ENCODE assay signal across 8 cellular contexts in the genomic region with DNA sequence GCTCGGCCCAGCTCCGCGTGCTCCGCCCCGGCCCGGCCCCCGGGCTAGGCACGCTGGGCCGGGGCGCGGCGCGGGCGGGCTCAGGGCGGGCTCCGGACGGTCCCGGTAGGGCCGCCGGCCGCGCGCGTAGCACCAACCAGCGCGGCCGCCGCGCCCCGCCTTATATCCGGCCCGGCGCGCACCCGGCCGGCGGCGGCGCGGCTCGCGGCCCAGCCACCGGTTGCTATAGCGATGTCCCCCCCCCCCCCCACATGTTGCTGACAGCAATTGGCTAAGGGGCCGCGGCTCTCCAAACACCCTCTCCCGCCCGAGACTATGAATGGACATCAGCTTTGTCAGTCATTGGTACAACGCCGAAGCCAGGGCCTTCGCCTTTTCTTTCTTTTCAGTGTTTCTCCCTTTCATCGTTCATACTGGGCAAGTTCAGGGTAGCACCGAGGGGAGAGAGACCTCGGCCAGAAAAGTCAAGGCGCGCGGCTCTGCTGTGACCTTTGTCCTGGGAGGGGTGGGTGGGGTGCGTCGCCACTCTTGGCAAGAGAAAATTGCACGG.
A peak's percentile ranks its signal among the peaks of the same experiment; 100 is the strongest.
DNase-seq lines count a peak whose midpoint lies in the region; ATAC-seq and TF ChIP-seq lines count a peak whose summit lies in the region.

No MANE protein-coding gene starts in this region.

- H3K27me3 ChIP-seq in BJ (ENCODE audit: control insufficient read depth, insufficient read depth, low read length) (0 out of 2 replicates have a peak, but pooled peaks cover 5% of the 10 kb centered on the region), right atrium auricular region (peaks cover 11 to 42% of the 10 kb centered on the region in 2 donors), BE2C (peaks cover 27% of the 10 kb centered on the region)

- peak overlapping the region; percentile 11; the same call in 1 of the 2 replicates for H3K4me3 ChIP-seq in BJ (ENCODE audit: low read depth, low read length)
- peak overlapping the region; percentile 80 for H3K4me3 ChIP-seq in LNCaP clone FGC (ENCODE audit: low read depth, low read length)
- peak overlapping the region; percentile 30 to 54 for H3K4me3 ChIP-seq in right atrium auricular region
- H3K4me3 ChIP-seq in BE2C (ENCODE audit: low read depth, low read length), result no peak overlapping the region

- peak; percentile 16 for ATAC-seq in activated naive CD8-positive, alpha-beta T cell treated with anti-CD3 and anti-CD28 coated beads, Interleukin-2, amount 50 U/mL, for 24 hours
- ATAC-seq in sciatic nerve (peak; percentile 89), GM19328 (IDR thresholded peaks at IDR 0.05; ENCODE audit: unreplicated experiment) (no peak)

- H3K4me3 Mint-ChIP-seq in activated naive CD8-positive, alpha-beta T cell treated with anti-CD3 and anti-CD28 coated beads, Interleukin-2, amount 50 U/mL, for 24 hours, result peak overlapping the region; percentile 48

- peaks cover 21% of the 10 kb centered on the region for H3K4me1 Mint-ChIP-seq in activated naive CD8-positive, alpha-beta T cell treated with anti-CD3 and anti-CD28 coated beads, Interleukin-2, amount 50 U/mL, for 24 hours

- no peaks in the 10 kb centered on the region for H3K36me3 Mint-ChIP-seq in activated naive CD8-positive, alpha-beta T cell treated with anti-CD3 and anti-CD28 coated beads, Interleukin-2, amount 50 U/mL, for 24 hours (ENCODE audit: low read depth)

- POLR2A ChIA-PET in BJ (lab: Charles Lee), result no interaction called here

- peaks cover 4% of the 10 kb centered on the region for H3K9me3 Mint-ChIP-seq in activated naive CD8-positive, alpha-beta T cell treated with anti-CD3 and anti-CD28 coated beads, Interleukin-2, amount 50 U/mL, for 24 hours

- intact Hi-C loops in sciatic nerve (cut with DNase I), result no loop called here

- peak overlapping the region; percentile 10 to 64 for H3K27ac ChIP-seq in right atrium auricular region

- CTCF ChIA-PET in BJ (lab: Yijun Ruan, JAX), result no interaction called here

- H3K9me3 ChIP-seq in right atrium auricular region (no peaks in the 10 kb centered on the region), BE2C (no peaks in the 10 kb centered on the region)

- H3K27ac Mint-ChIP-seq in activated naive CD8-positive, alpha-beta T cell treated with anti-CD3 and anti-CD28 coated beads, Interleukin-2, amount 50 U/mL, for 24 hours, result no peak overlapping the region

- peak; percentile 19 for DNase-seq in BJ (ENCODE audit: low read depth)
- DNase-seq in LNCaP clone FGC (ENCODE audit: low read depth), result peak; percentile 59
- no peak for DNase-seq in activated naive CD8-positive, alpha-beta T cell treated with anti-CD3 and anti-CD28 coated beads, Interleukin-2, amount 50 U/mL, for 24 hours
- DNase-seq in right atrium auricular region (ENCODE audit: low spot score), result peak; percentile 86
- peak; percentile 75 for DNase-seq in sciatic nerve (ENCODE audit: low spot score)
- no peak for DNase-seq in BE2C
- DNase-seq in activated gamma-delta T cell (lab: John Stamatoyannopoulos, UW), result no peak

- TF ChIP-seq CTCF in BJ (IDR thresholded peaks at IDR 0.05; ENCODE audit: insufficient read depth, low read depth, low read length), result no peak
- no peak for TF ChIP-seq CTCF in LNCaP clone FGC (IDR thresholded peaks at IDR 0.05; ENCODE audit: control insufficient read depth, extremely low read depth, insufficient read depth)
- TF ChIP-seq CTCF in right atrium auricular region (IDR thresholded peaks at IDR 0.05), result no peak
- TF ChIP-seq CTCF in BE2C (IDR thresholded peaks at IDR 0.05; ENCODE audit: low read depth, low read length), result no peak

- H3K4me1 ChIP-seq in right atrium auricular region, result peaks cover 0 to 52% of the 10 kb centered on the region in 2 donors
- H3K4me1 ChIP-seq in BE2C, result no peaks in the 10 kb centered on the region

- peaks cover 60% of the 10 kb centered on the region for H3K27me3 Mint-ChIP-seq in activated naive CD8-positive, alpha-beta T cell treated with anti-CD3 and anti-CD28 coated beads, Interleukin-2, amount 50 U/mL, for 24 hours

- H3K36me3 ChIP-seq in BJ (ENCODE audit: control insufficient read depth, insufficient read depth, low read length) (no peaks in the 10 kb centered on the region), right atrium auricular region (no peaks in the 10 kb centered on the region), BE2C (no peaks in the 10 kb centered on the region)

Comparison
In these comparisons a context has a peak if more than half of its experiments do, and no peak if none do; other contexts are left out.
1. DNase-seq: peak in BJ (single experiment), LNCaP clone FGC (single experiment), right atrium auricular region (single experiment) and sciatic nerve (single experiment); none in activated naive CD8-positive, alpha-beta T cell treated with anti-CD3 and anti-CD28 coated beads, Interleukin-2, amount 50 U/mL, for 24 hours (single experiment), BE2C (single experiment) and activated gamma-delta T cell (single experiment).